In genomic region chr14:103818422-103818821, GRCh38 we compare ENCODE assay signal across 18 cellular contexts. TPM values are rescaled to one million over a fixed set of nuclear protein-coding genes. Genes with fewer than 3 reads are reported as not detected.
A peak's percentile ranks its signal among the peaks of the same experiment; 100 is the strongest.
DNase-seq lines count a peak whose midpoint lies in the region; ATAC-seq and TF ChIP-seq lines count a peak whose summit lies in the region.
"Had no signal": no experiment of that assay in that cellular context is flagged by ENCODE, and none has a peak within 500 bp of the region (broad histone marks: within the 10 kb centered on the region; RNA-seq: fewer than 3 reads in every experiment).

No MANE protein-coding gene starts in this region.

- H3K27ac Mint-ChIP-seq in CD8-positive, alpha-beta T cell, result peak overlapping the region; percentile 71
- peak overlapping the region; percentile 74 for H3K27ac Mint-ChIP-seq in stimulated activated effector memory CD8-positive, alpha-beta T cell treated with anti-CD3 and anti-CD28 coated beads, Interleukin-12 subunit alpha, Interleukin-12 subunit beta, amount 100 ng/mL, for 72 hours

- 38 to 56% (median 44%) methylated on average over 3 of the region's 3 CpGs for WGBS in adrenal gland, 4 donors

- H3K36me3 ChIP-seq in CD8-positive, alpha-beta T cell (ENCODE audit: insufficient read depth, low read length), result no peaks in the 10 kb centered on the region
- H3K36me3 ChIP-seq in adrenal gland (replicated peaks in 1 of 2) (no peaks in the 10 kb centered on the region), left ventricle myocardium inferior (no peaks in the 10 kb centered on the region)
- H3K36me3 ChIP-seq: BLaER1 treated with 17β-estradiol and CSF1 and Interleukin-3, amounts not matched to agents 10 nM and 100 nM; Peyer's patch had no signal

- H3K4me1 ChIP-seq in CD8-positive, alpha-beta T cell (ENCODE audit: insufficient read depth, low read length), result peaks cover 27% of the 10 kb centered on the region
- H3K4me1 ChIP-seq in adrenal gland (replicated peaks in 1 of 2) (peaks cover 18 to 39% of the 10 kb centered on the region in 2 donors), left ventricle myocardium inferior (peaks cover 73% of the 10 kb centered on the region)

- H3K27ac ChIP-seq in CD8-positive, alpha-beta T cell (ENCODE audit: low read depth, low read length), result no peak overlapping the region
- H3K27ac ChIP-seq in adrenal gland (no peak overlapping the region), left ventricle myocardium inferior (replicated peaks) (peak overlapping the region; percentile 83)
- H3K27ac ChIP-seq: BLaER1 treated with 17β-estradiol and CSF1 and Interleukin-3, amounts not matched to agents 10 nM and 100 nM; GM23248; Peyer's patch had no signal

- no peaks in the 10 kb centered on the region for H3K9me3 ChIP-seq in CD8-positive, alpha-beta T cell (ENCODE audit: low read length)
- H3K9me3 ChIP-seq in adrenal gland (replicated peaks in 1 of 3) (no peaks in the 10 kb centered on the region), left ventricle myocardium inferior (replicated peaks) (no peaks in the 10 kb centered on the region)
- H3K9me3 ChIP-seq: BLaER1 treated with 17β-estradiol and CSF1 and Interleukin-3, amounts not matched to agents 10 nM and 100 nM; Peyer's patch had no signal

- TF ChIP-seq POLR2A in adrenal gland (IDR thresholded peaks at IDR 0.05), result no peak

- no peak for TF ChIP-seq CTCF in CD8-positive, alpha-beta T cell (IDR thresholded peaks at IDR 0.05)
- TF ChIP-seq CTCF in adrenal gland (IDR thresholded peaks at IDR 0.05) (no peak), left ventricle myocardium inferior (IDR thresholded peaks at IDR 0.05; ENCODE audit: borderline replicate concordance) (no peak)

- no peaks in the 10 kb centered on the region for H3K9me3 Mint-ChIP-seq in CD8-positive, alpha-beta T cell
- no peaks in the 10 kb centered on the region for H3K9me3 Mint-ChIP-seq in stimulated activated effector memory CD8-positive, alpha-beta T cell treated with anti-CD3 and anti-CD28 coated beads, Interleukin-12 subunit alpha, Interleukin-12 subunit beta, amount 100 ng/mL, for 72 hours

- intact Hi-C loops in CD8-positive, alpha-beta T cell (cut with DNase I, micrococcal nuclease), result no loop called here
- intact Hi-C loops in adrenal gland (cut with DNase I), result loop anchor here in 1 of 2 donors (10.0 kb wide), 1 partner anchor 76 kb away; no protein-coding TSS in a partner anchor
- intact Hi-C loops in left ventricle myocardium inferior (cut with micrococcal nuclease), result no loop called here

- POLR2A ChIA-PET in CD8-positive, alpha-beta T cell (lab: Charles Lee), result no interaction called here

- no peaks in the 10 kb centered on the region for H3K27me3 ChIP-seq in CD8-positive, alpha-beta T cell (ENCODE audit: insufficient read depth, low read length)
- H3K27me3 ChIP-seq in adrenal gland (no peaks in the 10 kb centered on the region), left ventricle myocardium inferior (ENCODE audit: low read depth) (no peaks in the 10 kb centered on the region)
- H3K27me3 ChIP-seq: BLaER1 treated with 17β-estradiol and CSF1 and Interleukin-3, amounts not matched to agents 10 nM and 100 nM; Peyer's patch had no signal

- H3K4me1 Mint-ChIP-seq in CD8-positive, alpha-beta T cell (ENCODE audit: low read depth), result peaks cover 45% of the 10 kb centered on the region
- H3K4me1 Mint-ChIP-seq in stimulated activated effector memory CD8-positive, alpha-beta T cell treated with anti-CD3 and anti-CD28 coated beads, Interleukin-12 subunit alpha, Interleukin-12 subunit beta, amount 100 ng/mL, for 72 hours, result peaks cover 18% of the 10 kb centered on the region

- no peak overlapping the region for H3K4me3 Mint-ChIP-seq in CD8-positive, alpha-beta T cell
- H3K4me3 Mint-ChIP-seq in stimulated activated effector memory CD8-positive, alpha-beta T cell treated with anti-CD3 and anti-CD28 coated beads, Interleukin-12 subunit alpha, Interleukin-12 subunit beta, amount 100 ng/mL, for 72 hours, result no peak overlapping the region

- no peak for ATAC-seq in CD8-positive, alpha-beta T cell
- ATAC-seq in stimulated activated effector memory CD8-positive, alpha-beta T cell treated with anti-CD3 and anti-CD28 coated beads, Interleukin-12 subunit alpha, Interleukin-12 subunit beta, amount 100 ng/mL, for 72 hours, result no peak
- ATAC-seq in HG02938 (IDR thresholded peaks at IDR 0.05; ENCODE audit: unreplicated experiment), result no peak
- ATAC-seq: HCT116 had no signal

- no peak for DNase-seq in CD8-positive, alpha-beta T cell
- DNase-seq in adrenal gland (peak; percentile 33 to 79 (median 57)), left ventricle myocardium inferior (no peak), SKM-1 treated with dmso at 0.1 percent for 144 hours (lab: John Stamatoyannopoulos, UW; ENCODE audit: unreplicated experiment) (no peak), NOMO-1 treated with dmso at 0.1 percent for 144 hours (lab: John Stamatoyannopoulos, UW; ENCODE audit: unreplicated experiment) (no peak)
- DNase-seq in stimulated activated effector memory CD8-positive, alpha-beta T cell treated with anti-CD3 and anti-CD28 coated beads, Interleukin-12 subunit alpha, Interleukin-12 subunit beta, amount 100 ng/mL, for 72 hours (ENCODE audit: low spot score in 2 of 2), result no peak
- DNase-seq: DMS79, GM23248, Karpas-422, NCI-H1436, NCI-H2029, NCI-H345, NCI-H526, Peyer's patch had no signal

- no peak overlapping the region for H3K4me3 ChIP-seq in CD8-positive, alpha-beta T cell (ENCODE audit: low read depth, low read length)
- H3K4me3 ChIP-seq in adrenal gland (no peak overlapping the region), left ventricle myocardium inferior (no peak overlapping the region)
- H3K4me3 ChIP-seq: BLaER1 treated with 17β-estradiol and CSF1 and Interleukin-3, amounts not matched to agents 10 nM and 100 nM; GM23248; Peyer's patch had no signal

- H3K27me3 Mint-ChIP-seq in CD8-positive, alpha-beta T cell (ENCODE audit: low read depth), result no peaks in the 10 kb centered on the region
- H3K27me3 Mint-ChIP-seq: IgD-negative memory B cell had no signal

- no peaks in the 10 kb centered on the region for H3K36me3 Mint-ChIP-seq in CD8-positive, alpha-beta T cell
- no peaks in the 10 kb centered on the region for H3K36me3 Mint-ChIP-seq in stimulated activated effector memory CD8-positive, alpha-beta T cell treated with anti-CD3 and anti-CD28 coated beads, Interleukin-12 subunit alpha, Interleukin-12 subunit beta, amount 100 ng/mL, for 72 hours
- H3K36me3 Mint-ChIP-seq: IgD-negative memory B cell had no signal

- CTCF ChIA-PET in CD8-positive, alpha-beta T cell (lab: Charles Lee), result interaction anchor here (4.0 kb wide), 1 partner anchor 9 kb away, joined by 17 read pairs; no protein-coding TSS in a partner anchor

RNA-seq across cellular contexts. Expression of gene PPP1R13B, which starts 29.0 kb away (rescaled TPM):
- total RNA-seq in CD8-positive, alpha-beta T cell, result 10 to 100 TPM; 20.9 to 22.6 TPM
- total RNA-seq in adrenal gland (10 to 100 TPM in 7 of 8 donors, 1 to 10 TPM in 1; 9.6 to 42.4 (median 22.6) TPM), left ventricle myocardium inferior (104 TPM)
- polyA plus RNA-seq in adrenal gland, result 10 to 100 TPM; 14.6 to 24.8 (median 17.0) TPM

Comparison
In these comparisons a context has a peak if more than half of its experiments do, and no peak if none do; other contexts are left out.
1. DNase-seq: peak in adrenal gland (7 of 7); none in CD8-positive, alpha-beta T cell (0 of 7), left ventricle myocardium inferior (single experiment), stimulated activated effector memory CD8-positive, alpha-beta T cell treated with anti-CD3 and anti-CD28 coated beads, Interleukin-12 subunit alpha, Interleukin-12 subunit beta, amount 100 ng/mL, for 72 hours (0 of 2), SKM-1 treated with dmso at 0.1 percent for 144 hours (single experiment) and NOMO-1 treated with dmso at 0.1 percent for 144 hours (single experiment).